Comparison of ENCODE assay signal across 10 cellular contexts in genomic region chr6:136251394-136251793, GRCh38. TPM values are rescaled to one million over a fixed set of nuclear protein-coding genes. Genes with fewer than 3 reads are reported as not detected.
DNase-seq lines count a peak whose midpoint lies in the region; ATAC-seq and TF ChIP-seq lines count a peak whose summit lies in the region.
"Had no signal": no experiment of that assay in that cellular context is flagged by ENCODE, and none has a peak within 500 bp of the region (broad histone marks: within the 10 kb centered on the region; RNA-seq: fewer than 3 reads in every experiment).

No MANE protein-coding gene starts in this region.

- peak overlapping the region; percentile 73 for H3K9ac ChIP-seq in Karpas-422 (ENCODE audit: low read length)

- no peak overlapping the region for H2AFZ ChIP-seq in Karpas-422 (ENCODE audit: low read length)

- H3K4me2 ChIP-seq in DOHH2 (ENCODE audit: low read length) (peak overlapping the region; percentile 94), Karpas-422 (ENCODE audit: low read depth, low read length, poor library complexity, severe bottlenecking) (peak overlapping the region; percentile 94)

- H3K27me3 ChIP-seq in DOHH2 (ENCODE audit: control insufficient read depth, low read length) (no peaks in the 10 kb centered on the region), Karpas-422 (ENCODE audit: low read length) (no peaks in the 10 kb centered on the region)

- no peaks in the 10 kb centered on the region for H3K9me3 Mint-ChIP-seq in activated naive CD4-positive, alpha-beta T cell treated with anti-CD3 and anti-CD28 coated beads, Interleukin-2, amount 50 U/mL, for 72 hours
- no peaks in the 10 kb centered on the region for H3K9me3 Mint-ChIP-seq in natural killer cell

- H3K4me1 Mint-ChIP-seq in natural killer cell, result peaks cover 24 to 32% of the 10 kb centered on the region in 2 donors

- intact Hi-C loops in natural killer cell (cut with micrococcal nuclease), result no loop called here
- intact Hi-C loops in sciatic nerve (cut with DNase I), result no loop called here

- H3K27me3 Mint-ChIP-seq in natural killer cell (ENCODE audit: low read depth in 2 of 2), result no peaks in the 10 kb centered on the region

- H3K4me1 ChIP-seq in DOHH2 (ENCODE audit: control insufficient read depth, low read length) (peaks cover 26% of the 10 kb centered on the region), Karpas-422 (ENCODE audit: low read length) (peaks cover 46% of the 10 kb centered on the region)

- H3F3A ChIP-seq in DOHH2 (ENCODE audit: control insufficient read depth, insufficient read depth), result peaks cover 40% of the 10 kb centered on the region

- H3K79me2 ChIP-seq in DOHH2 (ENCODE audit: control insufficient read depth, low read length) (peaks cover 37% of the 10 kb centered on the region), Karpas-422 (ENCODE audit: low read length) (peaks cover 37% of the 10 kb centered on the region)

- DNase-seq in Karpas-422 (no peak), natural killer cell (no peak), sciatic nerve (ENCODE audit: low spot score) (no peak), NCI-H2227 (lab: John Stamatoyannopoulos, UW; ENCODE audit: unreplicated experiment) (no peak), GF-D8 (lab: John Stamatoyannopoulos, UW) (no peak), NCI-H774 (lab: John Stamatoyannopoulos, UW) (no peak)
- no peak for DNase-seq in activated naive CD4-positive, alpha-beta T cell treated with anti-CD3 and anti-CD28 coated beads, Interleukin-2, amount 50 U/mL, for 72 hours (ENCODE audit: low spot score in 2 of 2)
- DNase-seq: activated CD4-positive, alpha-beta T cell treated with anti-CD3 and anti-CD28 coated beads for 1 hour; NCI-H1694 had no signal

- H3K9me3 ChIP-seq in DOHH2 (ENCODE audit: control insufficient read depth, insufficient read depth, low read length) (peaks cover 3% of the 10 kb centered on the region; the same call in 1 of the 2 replicates), Karpas-422 (ENCODE audit: low read length) (no peaks in the 10 kb centered on the region)

- TF ChIP-seq CTCF in DOHH2 (IDR thresholded peaks at IDR 0.05; ENCODE audit: low read depth, low read length, poor library complexity, severe bottlenecking) (no peak), natural killer cell (IDR thresholded peaks at IDR 0.05) (no peak)

- H3K27ac ChIP-seq in DOHH2 (ENCODE audit: low read depth, low read length) (no peak overlapping the region), Karpas-422 (ENCODE audit: low read length) (peak overlapping the region; percentile 69; the same call in 1 of the 2 replicates)

- H3K36me3 Mint-ChIP-seq in activated naive CD4-positive, alpha-beta T cell treated with anti-CD3 and anti-CD28 coated beads, Interleukin-2, amount 50 U/mL, for 72 hours, result peaks cover 36 to 40% of the 10 kb centered on the region in 2 donors
- no peaks in the 10 kb centered on the region for H3K36me3 Mint-ChIP-seq in natural killer cell

- no peak for ATAC-seq in activated naive CD4-positive, alpha-beta T cell treated with anti-CD3 and anti-CD28 coated beads, Interleukin-2, amount 50 U/mL, for 72 hours
- ATAC-seq in natural killer cell (no peak), sciatic nerve (no peak)

- peaks cover 36% of the 10 kb centered on the region for H3K36me3 ChIP-seq in DOHH2 (ENCODE audit: control insufficient read depth, low read length)
- peaks cover 18% of the 10 kb centered on the region for H3K36me3 ChIP-seq in Karpas-422 (ENCODE audit: insufficient read depth, low read length)

- H3K9me2 ChIP-seq in DOHH2 (replicated peaks; ENCODE audit: control insufficient read depth, low read length) (no peaks in the 10 kb centered on the region), Karpas-422 (replicated peaks; ENCODE audit: insufficient read depth, low read length) (no peaks in the 10 kb centered on the region)

- H4K20me1 ChIP-seq in DOHH2 (ENCODE audit: control insufficient read depth, insufficient read depth, low read depth, low read length) (no peaks in the 10 kb centered on the region), Karpas-422 (ENCODE audit: insufficient read depth, low read depth, low read length) (no peaks in the 10 kb centered on the region)

- H3K4me3 ChIP-seq in DOHH2 (ENCODE audit: low read length) (peak overlapping the region; percentile 99), Karpas-422 (ENCODE audit: low read length) (peak overlapping the region; percentile 97)

- H3K27ac Mint-ChIP-seq in activated naive CD4-positive, alpha-beta T cell treated with anti-CD3 and anti-CD28 coated beads, Interleukin-2, amount 50 U/mL, for 72 hours, result peak overlapping the region; percentile 95 to 99
- H3K27ac Mint-ChIP-seq in natural killer cell, result peak overlapping the region; percentile 80 to 91

- H3K4me3 Mint-ChIP-seq in natural killer cell, result peak overlapping the region; percentile 98

RNA-seq across cellular contexts. Expression of gene MTFR2, which starts 1.3 kb away (rescaled TPM):
- total RNA-seq in Karpas-422 (2014; rRNA removed; shearing (Covaris generic); ENCODE audit: low replicate concordance), result 4.3 and 7.2 TPM in 2 replicates
- total RNA-seq in activated naive CD4-positive, alpha-beta T cell treated with anti-CD3 and anti-CD28 coated beads, Interleukin-2, amount 50 U/mL, for 72 hours, result 10 to 100 TPM; 25.9 to 32.0 TPM
- 1 to 10 TPM; 1.7 to 2.1 (median 2.0) TPM for total RNA-seq in natural killer cell
- total RNA-seq in sciatic nerve, result 0.80 TPM

RNA-seq across cellular contexts. Expression of gene BCLAF1, which starts 38.3 kb away (rescaled TPM):
- 177 and 191 TPM in 2 replicates for total RNA-seq in Karpas-422 (2014; rRNA removed; shearing (Covaris generic); ENCODE audit: low replicate concordance)
- 100 to 1,000 TPM; 101 to 159 TPM for total RNA-seq in activated naive CD4-positive, alpha-beta T cell treated with anti-CD3 and anti-CD28 coated beads, Interleukin-2, amount 50 U/mL, for 72 hours
- total RNA-seq in natural killer cell (100 to 1,000 TPM; 391 to 582 (median 465) TPM), sciatic nerve (167 TPM)
